In the genomic region with DNA sequence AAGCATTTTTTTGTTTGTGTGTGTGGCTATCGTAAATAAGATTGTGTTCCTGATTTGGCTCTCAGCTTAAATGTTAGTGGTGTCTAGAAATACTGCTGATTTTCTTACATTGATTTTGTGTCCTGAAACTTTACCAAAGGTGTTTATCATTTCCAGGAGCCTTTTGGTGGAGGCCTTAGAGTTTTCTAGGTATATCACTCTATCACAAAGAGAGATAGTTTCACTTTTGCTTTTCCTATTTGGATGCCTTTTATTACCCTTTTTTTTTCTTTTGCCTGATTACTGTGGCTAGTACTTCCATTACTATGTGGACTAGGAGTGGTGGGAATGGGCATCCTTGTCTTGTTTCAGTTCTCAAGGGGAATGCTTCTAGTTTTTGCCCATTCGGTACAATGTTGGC, we compare ENCODE assay signal across 1 cellular context.
TF ChIP-seq lines count a peak whose summit lies in the region.

No MANE protein-coding gene starts in this region.

TF ChIP-seq in SK-N-SH treated with all-trans-retinoic acid at 6 μM for 48 hours, 23 proteins besides CTCF, POLR2A, EP300 and RAD21 (continued from another document):
- TF ChIP-seq, protein P1, sequence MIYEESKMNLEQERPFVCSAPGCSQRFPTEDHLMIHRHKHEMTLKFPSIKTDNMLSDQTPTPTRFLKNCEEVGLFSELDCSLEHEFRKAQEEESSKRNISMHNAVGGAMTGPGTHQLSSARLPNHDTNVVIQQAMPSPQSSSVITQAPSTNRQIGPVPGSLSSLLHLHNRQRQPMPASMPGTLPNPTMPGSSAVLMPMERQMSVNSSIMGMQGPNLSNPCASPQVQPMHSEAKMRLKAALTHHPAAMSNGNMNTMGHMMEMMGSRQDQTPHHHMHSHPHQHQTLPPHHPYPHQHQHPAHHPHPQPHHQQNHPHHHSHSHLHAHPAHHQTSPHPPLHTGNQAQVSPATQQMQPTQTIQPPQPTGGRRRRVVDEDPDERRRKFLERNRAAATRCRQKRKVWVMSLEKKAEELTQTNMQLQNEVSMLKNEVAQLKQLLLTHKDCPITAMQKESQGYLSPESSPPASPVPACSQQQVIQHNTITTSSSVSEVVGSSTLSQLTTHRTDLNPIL (CRISPR knock-in tag; IDR thresholded peaks at IDR 0.05; ENCODE audit: low read depth): no peak
- TF ChIP-seq ZFP3 (CRISPR knock-in tag; IDR thresholded peaks at IDR 0.05): no peak
- TF ChIP-seq, protein P2, sequence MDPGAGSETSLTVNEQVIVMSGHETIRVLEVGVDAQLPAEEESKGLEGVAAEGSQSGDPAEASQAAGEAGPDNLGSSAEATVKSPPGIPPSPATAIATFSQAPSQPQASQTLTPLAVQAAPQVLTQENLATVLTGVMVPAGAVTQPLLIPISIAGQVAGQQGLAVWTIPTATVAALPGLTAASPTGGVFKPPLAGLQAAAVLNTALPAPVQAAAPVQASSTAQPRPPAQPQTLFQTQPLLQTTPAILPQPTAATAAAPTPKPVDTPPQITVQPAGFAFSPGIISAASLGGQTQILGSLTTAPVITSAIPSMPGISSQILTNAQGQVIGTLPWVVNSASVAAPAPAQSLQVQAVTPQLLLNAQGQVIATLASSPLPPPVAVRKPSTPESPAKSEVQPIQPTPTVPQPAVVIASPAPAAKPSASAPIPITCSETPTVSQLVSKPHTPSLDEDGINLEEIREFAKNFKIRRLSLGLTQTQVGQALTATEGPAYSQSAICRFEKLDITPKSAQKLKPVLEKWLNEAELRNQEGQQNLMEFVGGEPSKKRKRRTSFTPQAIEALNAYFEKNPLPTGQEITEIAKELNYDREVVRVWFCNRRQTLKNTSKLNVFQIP (CRISPR knock-in tag; IDR thresholded peaks at IDR 0.05; ENCODE audit: borderline replicate concordance, low read depth): no peak
- TF ChIP-seq ESRRG (CRISPR knock-in tag; IDR thresholded peaks at IDR 0.05): no peak
- no peak for TF ChIP-seq RARB (CRISPR knock-in tag; IDR thresholded peaks at IDR 0.05)
- no peak for TF ChIP-seq SNAI2 (CRISPR knock-in tag; IDR thresholded peaks at IDR 0.05)
- no peak for TF ChIP-seq TOX (CRISPR knock-in tag; IDR thresholded peaks at IDR 0.05; ENCODE audit: borderline replicate concordance)
- no peak for TF ChIP-seq PPARA (CRISPR knock-in tag; IDR thresholded peaks at IDR 0.05; ENCODE audit: borderline replicate concordance)
- TF ChIP-seq, protein P3, sequence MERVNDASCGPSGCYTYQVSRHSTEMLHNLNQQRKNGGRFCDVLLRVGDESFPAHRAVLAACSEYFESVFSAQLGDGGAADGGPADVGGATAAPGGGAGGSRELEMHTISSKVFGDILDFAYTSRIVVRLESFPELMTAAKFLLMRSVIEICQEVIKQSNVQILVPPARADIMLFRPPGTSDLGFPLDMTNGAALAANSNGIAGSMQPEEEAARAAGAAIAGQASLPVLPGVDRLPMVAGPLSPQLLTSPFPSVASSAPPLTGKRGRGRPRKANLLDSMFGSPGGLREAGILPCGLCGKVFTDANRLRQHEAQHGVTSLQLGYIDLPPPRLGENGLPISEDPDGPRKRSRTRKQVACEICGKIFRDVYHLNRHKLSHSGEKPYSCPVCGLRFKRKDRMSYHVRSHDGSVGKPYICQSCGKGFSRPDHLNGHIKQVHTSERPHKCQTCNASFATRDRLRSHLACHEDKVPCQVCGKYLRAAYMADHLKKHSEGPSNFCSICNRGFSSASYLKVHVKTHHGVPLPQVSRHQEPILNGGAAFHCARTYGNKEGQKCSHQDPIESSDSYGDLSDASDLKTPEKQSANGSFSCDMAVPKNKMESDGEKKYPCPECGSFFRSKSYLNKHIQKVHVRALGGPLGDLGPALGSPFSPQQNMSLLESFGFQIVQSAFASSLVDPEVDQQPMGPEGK (CRISPR knock-in tag; IDR thresholded peaks at IDR 0.05; ENCODE audit: borderline replicate concordance): no peak
- no peak for TF ChIP-seq ZNF70 (CRISPR knock-in tag; IDR thresholded peaks at IDR 0.05)
- no peak for TF ChIP-seq ISL1 (CRISPR knock-in tag; IDR thresholded peaks at IDR 0.05)
- TF ChIP-seq BACH2 (CRISPR knock-in tag; IDR thresholded peaks at IDR 0.05; ENCODE audit: borderline replicate concordance): no peak
- TF ChIP-seq TCF4 (CRISPR knock-in tag; IDR thresholded peaks at IDR 0.05; ENCODE audit: borderline replicate concordance): no peak
- no peak for TF ChIP-seq ZNF8 (CRISPR knock-in tag; IDR thresholded peaks at IDR 0.05)
